ENCODE assay signal across 14 cellular contexts in genomic region chr1:230191839-230192238, GRCh38.
DNase-seq lines count a peak whose midpoint lies in the region; ATAC-seq and TF ChIP-seq lines count a peak whose summit lies in the region.
"Had no signal": no experiment of that assay in that cellular context is flagged by ENCODE, and none has a peak within 500 bp of the region (broad histone marks: within the 10 kb centered on the region; RNA-seq: fewer than 3 reads in every experiment).

No MANE protein-coding gene starts in this region.

- ATAC-seq in mucosa of descending colon = peak; percentile 24
- ATAC-seq: effector memory CD8-positive, alpha-beta T cell had no signal

- H3K36me3 ChIP-seq in Loucy (ENCODE audit: insufficient read depth, low read length) = peaks cover 20% of the 10 kb centered on the region; the same call in 1 of the 2 replicates
- no peaks in the 10 kb centered on the region for H3K36me3 ChIP-seq in mucosa of descending colon (ENCODE audit: low read depth)
- H3K36me3 ChIP-seq in WERI-Rb-1 = peaks cover 2% of the 10 kb centered on the region; the same call in 1 of the 2 replicates

- intact Hi-C loops in mucosa of descending colon (cut with DNase I, micrococcal nuclease) = no loop called here

- peak overlapping the region; percentile 92 for H3K9ac ChIP-seq in Loucy (ENCODE audit: low read depth, low read length, poor library complexity, severe bottlenecking)

- DNase-seq in caudate nucleus (lab: John Stamatoyannopoulos, UW) (no peak), mucosa of descending colon (no peak), WERI-Rb-1 (no peak), GM13977 (ENCODE audit: low spot score) (no peak)
- no peak for DNase-seq in stimulated activated naive CD4-positive, alpha-beta T cell (lab: John Stamatoyannopoulos, UW)
- DNase-seq: activated CD4-positive, alpha-beta T cell treated with anti-CD3 and anti-CD28 coated beads, Interleukin-2, amount 10 ng/mL, durations not matched to agents 7 days and 5 days; DMS 273 treated with DMSO at 0.1 percent for 48 hours; effector memory CD8-positive, alpha-beta T cell; occipital lobe; SHP77 treated with DMSO at 0.1 percent for 48 hours; stimulated activated naive CD4-positive, alpha-beta T cell treated with Interleukin-2 at 50 U/mL for 16 hours; T-helper 9 cell had no signal

- peak overlapping the region; percentile 4 for H3K4me3 ChIP-seq in Loucy (ENCODE audit: low read length, poor library complexity, severe bottlenecking)
- no peak overlapping the region for H3K4me3 ChIP-seq in mucosa of descending colon
- no peak overlapping the region for H3K4me3 ChIP-seq in WERI-Rb-1 (ENCODE audit: low read depth, low read length)

- H3K4me1 ChIP-seq in Loucy (ENCODE audit: insufficient read depth, low read length, poor library complexity, severe bottlenecking) (peaks cover 97% of the 10 kb centered on the region), mucosa of descending colon (ENCODE audit: low read depth) (peaks cover 2% of the 10 kb centered on the region)

- no peaks in the 10 kb centered on the region for H3K9me3 ChIP-seq in Loucy (ENCODE audit: insufficient read depth, low read depth, low read length)
- H3K9me3 ChIP-seq in mucosa of descending colon = no peaks in the 10 kb centered on the region
- no peaks in the 10 kb centered on the region for H3K9me3 ChIP-seq in WERI-Rb-1 (ENCODE audit: severe bottlenecking)

- in situ Hi-C loops in GM13977 (cut with MboI; ENCODE audit: low pct_unique_long_range_greater_than_20kb, low sequenced_read_pairs, unreplicated experiment) = no loop called here

- peak overlapping the region; percentile 71 for H3K27ac ChIP-seq in caudate nucleus (ENCODE audit: low read depth, low read length)
- peak overlapping the region; percentile 21 for H3K27ac ChIP-seq in temporal lobe (ENCODE audit: low read depth, low read length)
- H3K27ac ChIP-seq in WERI-Rb-1 = no peak overlapping the region

- H3K79me2 ChIP-seq in Loucy (ENCODE audit: insufficient read depth, low read length) = peaks cover 98% of the 10 kb centered on the region

- no peaks in the 10 kb centered on the region for H3K9me2 ChIP-seq in Loucy (replicated peaks; ENCODE audit: low read depth, low read length)

- H3K4me2 ChIP-seq in Loucy (ENCODE audit: low read depth, low read length, poor library complexity, severe bottlenecking) = peak overlapping the region; percentile 95

- H3K27me3 ChIP-seq in Loucy (ENCODE audit: insufficient read depth, low read length, poor library complexity, severe bottlenecking) = no peaks in the 10 kb centered on the region
- no peaks in the 10 kb centered on the region for H3K27me3 ChIP-seq in WERI-Rb-1 (ENCODE audit: insufficient read depth, low read depth, severe bottlenecking)

- TF ChIP-seq CTCF in Loucy (conservative IDR thresholded peaks at IDR 0.05; ENCODE audit: low read length) (no peak), mucosa of descending colon (IDR thresholded peaks at IDR 0.05) (no peak), WERI-Rb-1 (IDR thresholded peaks at IDR 0.05; ENCODE audit: low read depth, low read length) (no peak), GM13977 (IDR thresholded peaks at IDR 0.05; ENCODE audit: extremely low read depth, insufficient read depth, missing control alignments) (no peak)

- H4K20me1 ChIP-seq in Loucy (ENCODE audit: insufficient read depth, low read length, poor library complexity, severe bottlenecking) = no peaks in the 10 kb centered on the region

- peaks cover 4% of the 10 kb centered on the region; the same call in 1 of the 2 replicates for H3F3A ChIP-seq in Loucy (ENCODE audit: low read depth)

- no peak overlapping the region for H2AFZ ChIP-seq in Loucy (ENCODE audit: low read length)
